ENCODE assay signal across 14 cellular contexts in the genomic region with DNA sequence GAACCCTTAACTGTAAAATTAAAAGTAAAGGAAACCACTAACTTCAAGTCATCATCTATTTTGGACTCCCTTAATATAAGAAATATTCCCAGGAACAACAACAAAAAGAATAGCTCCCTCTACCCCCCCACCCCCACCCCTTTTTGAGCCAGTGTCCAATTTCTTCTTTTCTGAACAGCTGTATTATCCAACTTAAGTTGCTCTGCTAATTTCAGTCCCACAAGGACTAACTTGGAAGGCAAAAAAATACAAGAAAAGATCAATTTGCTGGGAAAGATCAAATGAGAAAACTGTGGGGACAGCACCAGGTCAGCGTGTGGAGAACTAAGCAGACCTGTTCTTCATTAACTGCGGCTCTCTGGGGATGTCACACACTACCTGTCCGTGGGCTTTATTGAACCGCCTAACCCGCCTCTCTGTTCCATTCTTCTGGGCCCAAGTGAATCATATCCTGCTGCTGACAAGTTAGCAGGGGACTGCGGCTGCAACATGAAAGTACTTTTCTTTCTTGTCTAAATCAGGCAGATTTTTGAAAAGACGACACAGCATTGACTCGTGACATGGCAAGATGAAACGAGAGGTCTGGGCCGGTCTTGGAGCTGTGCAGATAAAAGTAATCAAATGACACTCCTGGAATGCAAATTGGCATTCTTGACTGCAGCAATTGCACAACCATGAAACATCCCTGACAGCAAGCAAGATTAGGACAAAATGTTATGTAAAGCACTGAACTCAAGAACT. TPM values are rescaled to one million over a fixed set of nuclear protein-coding genes. Genes with fewer than 3 reads are reported as not detected.
A peak's percentile ranks its signal among the peaks of the same experiment; 100 is the strongest.
DNase-seq lines count a peak whose midpoint lies in the region; ATAC-seq and TF ChIP-seq lines count a peak whose summit lies in the region.
"Had no signal": no experiment of that assay in that cellular context is flagged by ENCODE, and none has a peak within 500 bp of the region (broad histone marks: within the 10 kb centered on the region; RNA-seq: fewer than 3 reads in every experiment).

No MANE protein-coding gene starts in this region.

- TF ChIP-seq POLR2A in thyroid gland (IDR thresholded peaks at IDR 0.05), result no peak

- POLR2A ChIA-PET in AG04450 (lab: Yijun Ruan, JAX), result interaction anchor here (0.6 to 4.4 kb wide), 6 partner anchors 14 to 163 kb away, joined by 3 to 22 read pairs (median 6); no protein-coding TSS in a partner anchor

- H3K27me3 Mint-ChIP-seq in natural killer cell treated with Interleukin-12 subunit alpha and Interleukin-12 subunit beta and Interleukin-15 and Interleukin-18, amount 100 ng/mL, for 72 hours, result no peaks in the 10 kb centered on the region

- no peak overlapping the region for H3K27ac Mint-ChIP-seq in natural killer cell treated with Interleukin-12 subunit alpha and Interleukin-12 subunit beta and Interleukin-15 and Interleukin-18, amount 100 ng/mL, for 72 hours
- H3K27ac Mint-ChIP-seq: CD8-positive, alpha-beta T cell; IgD-negative memory B cell; naive thymus-derived CD8-positive, alpha-beta T cell had no signal

- peak; percentile 47 to 64 for ATAC-seq in natural killer cell treated with Interleukin-12 subunit alpha and Interleukin-12 subunit beta and Interleukin-15 and Interleukin-18, amount 100 ng/mL, for 72 hours
- ATAC-seq in HG03432 (IDR thresholded peaks at IDR 0.05; ENCODE audit: unreplicated experiment), result no peak
- ATAC-seq in HG02885 (IDR thresholded peaks at IDR 0.05; ENCODE audit: poor library complexity, unreplicated experiment), result no peak
- ATAC-seq: CD8-positive, alpha-beta T cell; naive thymus-derived CD8-positive, alpha-beta T cell had no signal

- H3K9me3 ChIP-seq in AG04450 (ENCODE audit: control insufficient read depth, insufficient read depth, low read length), result no peaks in the 10 kb centered on the region; the same call in 1 of the 2 replicates
- no peaks in the 10 kb centered on the region for H3K9me3 ChIP-seq in thyroid gland
- H3K9me3 ChIP-seq: tibial artery had no signal

- H3K36me3 ChIP-seq in thyroid gland, result no peaks in the 10 kb centered on the region
- H3K36me3 ChIP-seq: tibial artery had no signal

- H3K36me3 Mint-ChIP-seq in natural killer cell treated with Interleukin-12 subunit alpha and Interleukin-12 subunit beta and Interleukin-15 and Interleukin-18, amount 100 ng/mL, for 72 hours, result no peaks in the 10 kb centered on the region
- H3K36me3 Mint-ChIP-seq: CD8-positive, alpha-beta T cell; IgD-negative memory B cell had no signal

- no peak for TF ChIP-seq CTCF in AG04450 (IDR thresholded peaks at IDR 0.05; ENCODE audit: low read depth, low read length)
- TF ChIP-seq CTCF in fibroblast of mammary gland (conservative IDR thresholded peaks at IDR 0.05; ENCODE audit: control insufficient read depth, insufficient read depth, low read depth, low read length), result no peak
- TF ChIP-seq CTCF in thyroid gland (IDR thresholded peaks at IDR 0.05), result no peak

- peak overlapping the region; percentile 80 for H3K27ac ChIP-seq in AG04450 (ENCODE audit: low read depth, low read length)
- peak overlapping the region in 1 of 3 donors; percentile 41 for H3K27ac ChIP-seq in thyroid gland

- CTCF ChIA-PET in AG04450 (lab: Charles Lee), result interaction anchor here (1.0 kb wide), 1 partner anchor 34 kb away, joined by 5 read pairs; no protein-coding TSS in a partner anchor

- H3K4me3 ChIP-seq in AG04450 (ENCODE audit: low read depth, low read length), result peak overlapping the region; percentile 80
- H3K4me3 ChIP-seq in fibroblast of mammary gland (ENCODE audit: control insufficient read depth, low read depth, low read length), result peak overlapping the region; percentile 86
- no peak overlapping the region for H3K4me3 ChIP-seq in thyroid gland (replicated peaks in 1 of 3)

- no peak overlapping the region for H3K4me3 Mint-ChIP-seq in natural killer cell treated with Interleukin-12 subunit alpha and Interleukin-12 subunit beta and Interleukin-15 and Interleukin-18, amount 100 ng/mL, for 72 hours
- H3K4me3 Mint-ChIP-seq: CD8-positive, alpha-beta T cell; IgD-negative memory B cell; naive thymus-derived CD8-positive, alpha-beta T cell had no signal

- no peaks in the 10 kb centered on the region for H3K4me1 ChIP-seq in thyroid gland

- H3K27me3 ChIP-seq in AG04450 (ENCODE audit: control insufficient read depth, insufficient read depth, low read length) (no peaks in the 10 kb centered on the region), thyroid gland (no peaks in the 10 kb centered on the region)
- H3K27me3 ChIP-seq: tibial artery had no signal

- 52 to 64% methylated on average over 10 of the region's 10 CpGs for WGBS in thyroid gland, 2 donors

- peaks cover 11 to 25% of the 10 kb centered on the region in 2 donors for H3K4me1 Mint-ChIP-seq in natural killer cell treated with Interleukin-12 subunit alpha and Interleukin-12 subunit beta and Interleukin-15 and Interleukin-18, amount 100 ng/mL, for 72 hours (ENCODE audit: low read depth in 2 of 2)

- no peaks in the 10 kb centered on the region for H3K9me3 Mint-ChIP-seq in natural killer cell treated with Interleukin-12 subunit alpha and Interleukin-12 subunit beta and Interleukin-15 and Interleukin-18, amount 100 ng/mL, for 72 hours
- H3K9me3 Mint-ChIP-seq: CD8-positive, alpha-beta T cell had no signal

- intact Hi-C loops in thyroid gland (cut with DNase I), result no loop called here

- DNase-seq in AG04450 (ENCODE audit: low read depth, low spot score), result no peak
- DNase-seq in NCI-H69 (lab: John Stamatoyannopoulos, UW), result peak; percentile 45
- DNase-seq in fibroblast of mammary gland (ENCODE audit: low read depth), result peak; percentile 83
- DNase-seq in natural killer cell treated with Interleukin-12 subunit alpha and Interleukin-12 subunit beta and Interleukin-15 and Interleukin-18, amount 100 ng/mL, for 72 hours (ENCODE audit: low spot score), result no peak
- DNase-seq in thyroid gland, result no peak
- no peak for DNase-seq in activated gamma-delta T cell treated with Interleukin-2 at 50 U/mL for 16 hours
- DNase-seq: amniotic stem cell; CD8-positive, alpha-beta T cell; naive thymus-derived CD8-positive, alpha-beta T cell had no signal

RNA-seq across cellular contexts. Expression of a gene that starts 2.7 kb away (rescaled TPM):
- polyA plus RNA-seq in AG04450 (2011; rRNA removed), result 46.8 and 49.0 TPM in 2 replicates
- polyA minus RNA-seq in AG04450 (2011; rRNA and poly(A)+ RNA removed), result 186 and 195 TPM in 2 replicates
- total RNA-seq in natural killer cell treated with Interleukin-12 subunit alpha and Interleukin-12 subunit beta and Interleukin-15 and Interleukin-18, amount 100 ng/mL, for 72 hours, result 1 to 10 TPM; 1.0 to 5.5 TPM
- total RNA-seq in thyroid gland, result 10 to 100 TPM in 2 of 4 donors, 1 to 10 TPM in 2; 3.8 to 14.9 (median 8.2) TPM
- total RNA-seq: naive thymus-derived CD8-positive, alpha-beta T cell; T-helper 2 cell treated with Interferon-gamma antibody and Interleukin-4, amounts not matched to agents 100 ng/mL and 5 ng/mL, for 36 hours had no signal
- polyA plus RNA-seq: IgD-negative memory B cell; naive thymus-derived CD8-positive, alpha-beta T cell had no signal

Comparison
In these comparisons a context has a peak if more than half of its experiments do, and no peak if none do; other contexts are left out.
1. DNase-seq: peak in NCI-H69 (single experiment) and fibroblast of mammary gland (single experiment); none in AG04450 (single experiment), natural killer cell treated with Interleukin-12 subunit alpha and Interleukin-12 subunit beta and Interleukin-15 and Interleukin-18, amount 100 ng/mL, for 72 hours (single experiment), thyroid gland (0 of 2) and activated gamma-delta T cell treated with Interleukin-2 at 50 U/mL for 16 hours (single experiment).
2. H3K4me3 ChIP-seq: peak in AG04450 (single experiment) and fibroblast of mammary gland (single experiment); none in thyroid gland (0 of 3).
3. ATAC-seq: peak in natural killer cell treated with Interleukin-12 subunit alpha and Interleukin-12 subunit beta and Interleukin-15 and Interleukin-18, amount 100 ng/mL, for 72 hours (2 of 2); none in HG03432 (single experiment) and HG02885 (single experiment).